Comparison of ENCODE assay signal across 1 cellular context in the genomic region with DNA sequence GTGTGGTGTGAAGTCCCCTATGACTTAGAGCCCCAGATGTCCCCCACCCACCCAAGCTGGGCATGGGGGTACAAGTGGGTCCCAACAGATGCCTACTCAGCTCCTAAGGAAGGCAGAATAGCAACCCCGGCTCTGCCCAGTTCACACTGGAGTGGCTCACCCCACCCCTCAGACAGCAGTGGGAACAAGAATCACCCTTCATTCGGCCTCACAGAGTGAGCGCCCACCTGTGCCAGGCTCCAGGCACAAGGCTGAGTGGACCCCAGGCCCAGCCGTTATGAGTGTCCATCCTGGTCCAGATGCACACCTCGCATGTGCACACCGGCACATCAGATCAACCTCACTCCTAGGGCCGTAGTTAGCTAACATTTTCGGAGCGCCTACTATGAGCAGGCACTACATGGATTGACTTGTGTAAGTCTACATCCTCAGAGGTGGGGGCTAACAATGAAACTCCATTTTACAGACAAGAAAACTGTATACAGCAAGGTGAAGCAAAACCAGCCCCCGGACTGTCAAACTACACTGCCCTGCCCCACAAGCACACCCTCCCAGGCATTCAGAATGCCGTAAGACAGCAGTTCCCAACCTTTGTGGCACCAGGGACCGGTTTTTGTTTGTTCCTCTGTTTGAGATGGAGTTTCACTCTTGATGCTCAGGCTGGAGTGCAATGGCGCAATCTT.
TF ChIP-seq lines count a peak whose summit lies in the region.

No MANE protein-coding gene starts in this region.

TF ChIP-seq in HEK293T, 16 proteins besides CTCF, POLR2A, EP300 and RAD21:
- TF ChIP-seq BHLHE40 (IDR thresholded peaks at IDR 0.05; ENCODE audit: borderline replicate concordance) (no peak), FOXM1 (IDR thresholded peaks at IDR 0.05; ENCODE audit: borderline replicate concordance) (no peak), PKNOX1 (IDR thresholded peaks at IDR 0.05) (no peak), TARDBP (IDR thresholded peaks at IDR 0.05) (no peak), SUZ12 (IDR thresholded peaks at IDR 0.05) (no peak), ARNT (IDR thresholded peaks at IDR 0.05) (no peak), FOXK2 (IDR thresholded peaks at IDR 0.05) (no peak), L3MBTL2 (conservative IDR thresholded peaks at IDR 0.05) (no peak), HDGF (IDR thresholded peaks at IDR 0.05; ENCODE audit: borderline replicate concordance) (no peak), FOXA1 (IDR thresholded peaks at IDR 0.05) (no peak), SP1 (IDR thresholded peaks at IDR 0.05) (no peak), ZNF384 (IDR thresholded peaks at IDR 0.05) (no peak), NFRKB (IDR thresholded peaks at IDR 0.05) (no peak), ELF4 (IDR thresholded peaks at IDR 0.05) (no peak), LEF1 (IDR thresholded peaks at IDR 0.05; ENCODE audit: borderline replicate concordance) (no peak), CTBP1 (IDR thresholded peaks at IDR 0.05; ENCODE audit: borderline replicate concordance) (no peak)
